ENCODE assay signal across 8 cellular contexts in the genomic region with DNA sequence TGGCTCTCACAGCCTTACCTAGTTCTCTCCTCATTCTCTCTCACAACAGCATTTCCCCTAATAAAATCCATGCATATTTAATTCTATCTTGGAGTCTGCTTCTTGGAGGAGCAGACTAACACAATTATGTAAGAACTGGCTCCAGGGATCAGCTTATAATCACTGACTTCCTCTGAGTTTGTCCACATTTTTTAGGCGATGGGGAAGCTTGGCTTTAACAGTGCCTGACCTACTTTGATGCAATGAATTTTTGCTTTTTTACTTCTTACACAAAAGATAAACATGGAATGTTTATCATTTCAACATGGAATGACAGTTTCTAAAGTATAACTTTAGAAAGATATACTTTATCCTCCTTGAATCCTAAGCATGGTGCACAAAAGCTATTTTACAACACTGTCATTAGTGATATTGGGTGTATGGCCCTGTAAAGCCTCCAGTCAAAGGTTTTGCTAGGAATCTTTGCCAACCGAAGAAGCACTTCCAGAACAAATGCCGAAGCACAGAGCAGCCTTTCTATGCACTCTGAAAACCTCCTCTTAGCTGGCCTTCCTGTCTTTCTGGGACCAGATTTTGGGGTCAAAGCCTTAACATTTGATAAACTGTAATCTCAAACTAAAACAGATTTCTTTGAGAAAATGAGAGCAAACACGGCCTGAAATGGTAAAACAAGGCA. TPM values are rescaled to one million over a fixed set of nuclear protein-coding genes. Genes with fewer than 3 reads are reported as not detected.
DNase-seq lines count a peak whose midpoint lies in the region; ATAC-seq, FAIRE-seq and TF ChIP-seq lines count a peak whose summit lies in the region.

No MANE protein-coding gene starts in this region.

- TF ChIP-seq RAD21 in HCT116 (IDR thresholded peaks at IDR 0.05; ENCODE audit: low read depth), result no peak

- BruUV-seq in HCT116 (replicated peaks; lab: Mats Ljungman, UMichigan), result no TSS peak

- H3K4me3 ChIP-seq in HCT116 (replicated peaks in 1 of 2; ENCODE audit: low read depth in 1 of 2, low read length in 2 of 2) (peak overlapping the region in 1 of 2 experiments; percentile 42; a peak in 1 of 4 replicates), adrenal gland (peak overlapping the region; percentile 5 to 62 (median 48)), iPS-20b (ENCODE audit: low read length) (peak overlapping the region; percentile 85), small intestine (ENCODE audit: low read depth in 1 of 2, low read length in 2 of 2) (peak overlapping the region in 1 of 2 donors; percentile 37)

- CTCF ChIA-PET in HCT116 (lab: Charles Lee), result interaction anchor here (0.8 to 3.2 kb wide), 7 partner anchors 8 to 687 kb away, joined by 3 to 23 read pairs (median 3); no protein-coding TSS in a partner anchor

- RAD21 ChIA-PET in HCT116 (lab: Charles Lee; ENCODE audit: low non-redundant PET in 1 of 2, low total read pairs in 2 of 2, uncharacterized antibody in 2 of 2, unreplicated experiment in 2 of 2), result no interaction called here

- no peaks in the 10 kb centered on the region for H3K9me2 ChIP-seq in HCT116 (ENCODE audit: insufficient read depth)

- H3K9me3 ChIP-seq in HCT116 (ENCODE audit: control insufficient read depth in 1 of 2, insufficient read depth in 1 of 2, low read depth in 1 of 2, low read length in 2 of 2) (no peaks in the 10 kb centered on the region), adrenal gland (replicated peaks in 1 of 3) (no peaks in the 10 kb centered on the region), iPS-20b (ENCODE audit: insufficient read depth, low read depth, low read length) (no peaks in the 10 kb centered on the region), small intestine (ENCODE audit: control insufficient read depth, low read depth) (no peaks in the 10 kb centered on the region)

- 4 to 13% (median 9%) methylated on average over 4 of the region's 4 CpGs for WGBS in adrenal gland, 4 donors
- WGBS in small intestine, 3 donors, result 2 to 16% (median 16%) methylated on average over 4 of the region's 4 CpGs

- intact Hi-C loops in HCT116 (cut with micrococcal nuclease), result loop anchor here (5.0 to 10.0 kb wide), 2 partner anchors 274 to 752 kb away; partner anchors contain the start of genes SLC39A8 and UBE2D3
- intact Hi-C loops in adrenal gland (cut with DNase I), result loop anchor here in 1 of 2 donors (10.0 kb wide), 1 partner anchor 474 kb away; no protein-coding TSS in a partner anchor

- peak overlapping the region; percentile 59 for H3K4me2 ChIP-seq in HCT116 (ENCODE audit: low read length)

- no peaks in the 10 kb centered on the region for H3K36me3 ChIP-seq in HCT116 (ENCODE audit: control insufficient read depth in 1 of 2, insufficient read depth in 2 of 2, low read length in 2 of 2)
- H3K36me3 ChIP-seq in adrenal gland (replicated peaks in 1 of 2), result no peaks in the 10 kb centered on the region
- H3K36me3 ChIP-seq in iPS-20b (ENCODE audit: insufficient read depth, low read depth, low read length), result peaks cover 4% of the 10 kb centered on the region
- H3K36me3 ChIP-seq in small intestine (ENCODE audit: control insufficient read depth in 2 of 2, insufficient read depth in 2 of 2, low read length in 2 of 2), result no peaks in the 10 kb centered on the region

- peak overlapping the region; percentile 90 for H2AFZ ChIP-seq in HCT116 (ENCODE audit: low read depth, low read length, poor library complexity, severe bottlenecking)

- POLR2A ChIA-PET in HCT116 (lab: Charles Lee), result no interaction called here

- H3K27me3 ChIP-seq in HCT116 (ENCODE audit: insufficient read depth, low read length) (no peaks in the 10 kb centered on the region), adrenal gland (no peaks in the 10 kb centered on the region), iPS-20b (ENCODE audit: insufficient read depth, low read length) (no peaks in the 10 kb centered on the region), small intestine (ENCODE audit: control insufficient read depth in 2 of 2, insufficient read depth in 2 of 2, low read length in 2 of 2) (no peaks in the 10 kb centered on the region)

- no peak for ATAC-seq in HCT116

- no peak for FAIRE-seq in small intestine (lab: Jason Lieb, UNC)

- H3K4me1 ChIP-seq in HCT116 (ENCODE audit: control insufficient read depth in 1 of 2, insufficient read depth in 2 of 2, low read length in 2 of 2) (peaks cover 0 to 10% of the 10 kb centered on the region in 2 experiments; a peak in 2 of 4 replicates), adrenal gland (replicated peaks in 1 of 2) (peaks cover 18 to 29% of the 10 kb centered on the region in 2 donors), iPS-20b (ENCODE audit: insufficient read depth, low read length) (peaks cover 6% of the 10 kb centered on the region), small intestine (ENCODE audit: control insufficient read depth in 2 of 2, insufficient read depth in 1 of 2, low read depth in 1 of 2, low read length in 1 of 2) (peaks cover 6 to 8% of the 10 kb centered on the region in 2 donors)

- H3K9ac ChIP-seq in HCT116 (ENCODE audit: low read length) (no peak overlapping the region), iPS-20b (ENCODE audit: low read depth, low read length) (peak overlapping the region; percentile 91)

- no peaks in the 10 kb centered on the region for H3K79me2 ChIP-seq in HCT116 (ENCODE audit: insufficient read depth, low read length)

- H3K27ac ChIP-seq in HCT116 (ENCODE audit: low read depth, low read length), result no peak overlapping the region
- H3K27ac ChIP-seq in adrenal gland, result peak overlapping the region; percentile 37 to 78 (median 67)
- peak overlapping the region; percentile 82 for H3K27ac ChIP-seq in iPS-20b (ENCODE audit: low read length)
- peak overlapping the region; percentile 18 to 38 for H3K27ac ChIP-seq in small intestine (ENCODE audit: low read depth in 1 of 2, low read length in 1 of 2)

- no peaks in the 10 kb centered on the region for H4K20me1 ChIP-seq in HCT116 (ENCODE audit: insufficient read depth)

- no peak for DNase-seq in HCT116 (ENCODE audit: low read depth, low spot score)
- DNase-seq in adrenal gland, result no peak
- DNase-seq in small intestine, result peak; percentile 19
- DNase-seq in anterior cingulate cortex (lab: John Stamatoyannopoulos, UW), result no peak
- no peak for DNase-seq in stimulated activated naive CD4-positive, alpha-beta T cell treated with Interleukin-2 at 50 U/mL for 16 hours (lab: John Stamatoyannopoulos, UW)
- DNase-seq in DMS79 treated with DMSO at 0.1 percent for 48 hours (lab: John Stamatoyannopoulos, UW), result no peak
- DNase-seq in stimulated activated CD8-positive, alpha-beta memory T cell treated with anti-CD3 and anti-CD28 coated beads, Interleukin-4, amount 100 ng/mL, for 48 hours, result no peak

- TF ChIP-seq CTCF in HCT116 (IDR thresholded peaks at IDR 0.05 in 2 of 3, conservative IDR thresholded peaks at IDR 0.05 in 1 of 3; ENCODE audit: borderline replicate concordance in 1 of 3, insufficient read depth in 1 of 3, low read depth in 2 of 3, low read length in 2 of 3) (no peak), adrenal gland (IDR thresholded peaks at IDR 0.05) (no peak)

- TF ChIP-seq POLR2A in HCT116 (IDR thresholded peaks at IDR 0.05; ENCODE audit: borderline replicate concordance, extremely low read depth, insufficient read depth, insufficient read length), result no peak
- TF ChIP-seq POLR2A in adrenal gland (IDR thresholded peaks at IDR 0.05), result no peak

TF ChIP-seq in HCT116, 20 proteins besides CTCF, POLR2A, EP300 and RAD21 (continues in another document):
- TF ChIP-seq SP1 (IDR thresholded peaks at IDR 0.05; ENCODE audit: low read depth) (no peak), JUND (IDR thresholded peaks at IDR 0.05) (no peak), EZH2 (IDR thresholded peaks at IDR 0.05) (no peak), ATF3 (IDR thresholded peaks at IDR 0.05) (no peak), POLR2AphosphoS5 (IDR thresholded peaks at IDR 0.05; ENCODE audit: low read depth, low read length) (no peak), FOSL1 (IDR thresholded peaks at IDR 0.05; ENCODE audit: low read depth) (no peak), ELF1 (IDR thresholded peaks at IDR 0.05; ENCODE audit: borderline replicate concordance, low read depth) (no peak), REST (IDR thresholded peaks at IDR 0.05; ENCODE audit: low read depth) (no peak)

RNA-seq across cellular contexts. Expression of gene BDH2, which starts 0.8 kb away (rescaled TPM):
- total RNA-seq in HCT116 (2021; ENCODE audit: unreplicated experiment) (5.0 TPM), adrenal gland (100 to 1,000 TPM in 7 of 8 donors, 10 to 100 TPM in 1; 84.6 to 209 (median 116) TPM)
- 4.1 and 4.6 TPM in 2 replicates for polyA plus RNA-seq in HCT116 (2012)
- polyA plus RNA-seq in adrenal gland (100 to 1,000 TPM; 101 to 169 (median 111) TPM), small intestine (100 to 1,000 TPM in 2 of 3 donors, 10 to 100 TPM in 1; 73.3 to 317 (median 185) TPM)

RNA-seq across cellular contexts. Expression of gene SLC9B2, which starts 22.3 kb away (rescaled TPM):
- total RNA-seq in HCT116 (2021; ENCODE audit: unreplicated experiment) (18.3 TPM), adrenal gland (10 to 100 TPM in 6 of 8 donors, 1 to 10 TPM in 2; 7.2 to 16.3 (median 13.5) TPM)
- polyA plus RNA-seq in HCT116 (2012), result 6.0 and 7.7 TPM in 2 replicates
- polyA plus RNA-seq in adrenal gland (10 to 100 TPM; 12.4 to 14.8 (median 13.3) TPM), small intestine (1 to 10 TPM; 3.8 to 5.8 (median 4.0) TPM)

Comparison
In these comparisons a context has a peak if more than half of its experiments do, and no peak if none do; other contexts are left out.
1. RNA of gene BDH2, which starts 0.8 kb away (total RNA-seq): 84.6 to 209 TPM in adrenal gland; 5.0 TPM in HCT116 (single experiment); every median in the first group is over 10 times any median in the second.